2 cellular contexts compared by ENCODE assay signal in genomic region chr17:49886036-49886435, GRCh38.
TF ChIP-seq lines count a peak whose summit lies in the region.

No MANE protein-coding gene starts in this region.

TF ChIP-seq in HepG2, 621 proteins besides CTCF, POLR2A, EP300 and RAD21:
- TF ChIP-seq ZNF414 (CRISPR knock-in tag; IDR thresholded peaks at IDR 0.05) (no peak), NFYC (CRISPR knock-in tag; IDR thresholded peaks at IDR 0.05) (no peak), CERS6 (CRISPR knock-in tag; IDR thresholded peaks at IDR 0.05) (no peak), ZNF138 (CRISPR knock-in tag; IDR thresholded peaks at IDR 0.05; ENCODE audit: low read depth) (no peak), MLLT10 (CRISPR knock-in tag; IDR thresholded peaks at IDR 0.05) (no peak), YY1 (IDR thresholded peaks at IDR 0.05; ENCODE audit: insufficient read depth, insufficient replicate concordance, low read depth, low read length) (no peak), ZNF180 (CRISPR knock-in tag; IDR thresholded peaks at IDR 0.05; ENCODE audit: borderline replicate concordance, low read depth) (no peak), GATAD2A (CRISPR knock-in tag; IDR thresholded peaks at IDR 0.05) (no peak), SUZ12 (IDR thresholded peaks at IDR 0.05; ENCODE audit: low read depth, low read length) (no peak), ZNF850 (CRISPR knock-in tag; conservative IDR thresholded peaks at IDR 0.05) (no peak)
- TF ChIP-seq, protein P1, sequence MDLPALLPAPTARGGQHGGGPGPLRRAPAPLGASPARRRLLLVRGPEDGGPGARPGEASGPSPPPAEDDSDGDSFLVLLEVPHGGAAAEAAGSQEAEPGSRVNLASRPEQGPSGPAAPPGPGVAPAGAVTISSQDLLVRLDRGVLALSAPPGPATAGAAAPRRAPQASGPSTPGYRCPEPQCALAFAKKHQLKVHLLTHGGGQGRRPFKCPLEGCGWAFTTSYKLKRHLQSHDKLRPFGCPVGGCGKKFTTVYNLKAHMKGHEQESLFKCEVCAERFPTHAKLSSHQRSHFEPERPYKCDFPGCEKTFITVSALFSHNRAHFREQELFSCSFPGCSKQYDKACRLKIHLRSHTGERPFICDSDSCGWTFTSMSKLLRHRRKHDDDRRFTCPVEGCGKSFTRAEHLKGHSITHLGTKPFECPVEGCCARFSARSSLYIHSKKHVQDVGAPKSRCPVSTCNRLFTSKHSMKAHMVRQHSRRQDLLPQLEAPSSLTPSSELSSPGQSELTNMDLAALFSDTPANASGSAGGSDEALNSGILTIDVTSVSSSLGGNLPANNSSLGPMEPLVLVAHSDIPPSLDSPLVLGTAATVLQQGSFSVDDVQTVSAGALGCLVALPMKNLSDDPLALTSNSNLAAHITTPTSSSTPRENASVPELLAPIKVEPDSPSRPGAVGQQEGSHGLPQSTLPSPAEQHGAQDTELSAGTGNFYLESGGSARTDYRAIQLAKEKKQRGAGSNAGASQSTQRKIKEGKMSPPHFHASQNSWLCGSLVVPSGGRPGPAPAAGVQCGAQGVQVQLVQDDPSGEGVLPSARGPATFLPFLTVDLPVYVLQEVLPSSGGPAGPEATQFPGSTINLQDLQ (CRISPR knock-in tag; IDR thresholded peaks at IDR 0.05) = no peak
- TF ChIP-seq, protein P2, sequence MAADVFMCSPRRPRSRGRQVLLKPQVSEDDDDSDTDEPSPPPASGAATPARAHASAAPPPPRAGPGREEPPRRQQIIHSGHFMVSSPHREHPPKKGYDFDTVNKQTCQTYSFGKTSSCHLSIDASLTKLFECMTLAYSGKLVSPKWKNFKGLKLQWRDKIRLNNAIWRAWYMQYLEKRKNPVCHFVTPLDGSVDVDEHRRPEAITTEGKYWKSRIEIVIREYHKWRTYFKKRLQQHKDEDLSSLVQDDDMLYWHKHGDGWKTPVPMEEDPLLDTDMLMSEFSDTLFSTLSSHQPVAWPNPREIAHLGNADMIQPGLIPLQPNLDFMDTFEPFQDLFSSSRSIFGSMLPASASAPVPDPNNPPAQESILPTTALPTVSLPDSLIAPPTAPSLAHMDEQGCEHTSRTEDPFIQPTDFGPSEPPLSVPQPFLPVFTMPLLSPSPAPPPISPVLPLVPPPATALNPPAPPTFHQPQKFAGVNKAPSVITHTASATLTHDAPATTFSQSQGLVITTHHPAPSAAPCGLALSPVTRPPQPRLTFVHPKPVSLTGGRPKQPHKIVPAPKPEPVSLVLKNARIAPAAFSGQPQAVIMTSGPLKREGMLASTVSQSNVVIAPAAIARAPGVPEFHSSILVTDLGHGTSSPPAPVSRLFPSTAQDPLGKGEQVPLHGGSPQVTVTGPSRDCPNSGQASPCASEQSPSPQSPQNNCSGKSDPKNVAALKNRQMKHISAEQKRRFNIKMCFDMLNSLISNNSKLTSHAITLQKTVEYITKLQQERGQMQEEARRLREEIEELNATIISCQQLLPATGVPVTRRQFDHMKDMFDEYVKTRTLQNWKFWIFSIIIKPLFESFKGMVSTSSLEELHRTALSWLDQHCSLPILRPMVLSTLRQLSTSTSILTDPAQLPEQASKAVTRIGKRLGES (CRISPR knock-in tag; IDR thresholded peaks at IDR 0.05; ENCODE audit: borderline replicate concordance) = no peak
TF ChIP-seq in HepG2: peak in this region for 0.

TF ChIP-seq in H1, 55 proteins besides CTCF, POLR2A, EP300 and RAD21:
- TF ChIP-seq TEAD4 (IDR thresholded peaks at IDR 0.05; ENCODE audit: low read depth, low read length) = no peak
- no peak for TF ChIP-seq SRF (IDR thresholded peaks at IDR 0.05; ENCODE audit: low read depth, low read length)
- TF ChIP-seq RBBP5 (IDR thresholded peaks at IDR 0.05; ENCODE audit: borderline replicate concordance, low read depth, low read length) = no peak
- TF ChIP-seq ASH2L (IDR thresholded peaks at IDR 0.05; ENCODE audit: low read length) = no peak
- no peak for TF ChIP-seq ZNF274 (IDR thresholded peaks at IDR 0.05; ENCODE audit: borderline replicate concordance, extremely low read depth, low read length)
- TF ChIP-seq RNF2 (IDR thresholded peaks at IDR 0.05; ENCODE audit: borderline replicate concordance, low read depth, low read length, missing control alignments, poor library complexity, severe bottlenecking) = no peak
TF ChIP-seq in H1: peak in this region for 0.
